11 cellular contexts compared by ENCODE assay signal in genomic region chr1:169024800-169025253, GRCh38.
DNase-seq lines count a peak whose midpoint lies in the region; ATAC-seq and TF ChIP-seq lines count a peak whose summit lies in the region.
"Had no signal": no experiment of that assay in that cellular context is flagged by ENCODE, and none has a peak within 500 bp of the region (broad histone marks: within the 10 kb centered on the region; RNA-seq: fewer than 3 reads in every experiment).

No MANE protein-coding gene starts in this region.

- no peak overlapping the region for H3K4me3 Mint-ChIP-seq in activated CD8-positive, alpha-beta memory T cell treated with anti-CD3 and anti-CD28 coated beads, Interleukin-2, amount 10 ng/mL, durations not matched to agents 7 days and 5 days
- H3K4me3 Mint-ChIP-seq: activated T-cell treated with anti-CD3 and anti-CD28 coated beads, Interleukin-2, amount 50 U/mL, for 72 hours had no signal

- no peaks in the 10 kb centered on the region for H3K4me1 ChIP-seq in lower lobe of right lung

- TF ChIP-seq CTCF in GM13976 (IDR thresholded peaks at IDR 0.05; ENCODE audit: borderline replicate concordance, control extremely low read depth, extremely low read depth, insufficient read depth, missing control alignments) (no peak), lower lobe of right lung (IDR thresholded peaks at IDR 0.05) (no peak)

- peak; percentile 92 for ATAC-seq in GM19468 (IDR thresholded peaks at IDR 0.05; ENCODE audit: extremely low read depth, unreplicated experiment)
- ATAC-seq in HG03025 (IDR thresholded peaks at IDR 0.05; ENCODE audit: low FRiP score, unreplicated experiment): peak; percentile 93
- no peak for ATAC-seq in activated CD8-positive, alpha-beta memory T cell treated with anti-CD3 and anti-CD28 coated beads, Interleukin-2, amount 10 ng/mL, durations not matched to agents 7 days and 5 days
- ATAC-seq in lower lobe of right lung: no peak
- ATAC-seq: activated T-cell treated with anti-CD3 and anti-CD28 coated beads, Interleukin-2, amount 50 U/mL, for 72 hours had no signal

- H3K9me3 Mint-ChIP-seq in activated CD8-positive, alpha-beta memory T cell treated with anti-CD3 and anti-CD28 coated beads, Interleukin-2, amount 10 ng/mL, durations not matched to agents 7 days and 5 days (ENCODE audit: low read depth): no peaks in the 10 kb centered on the region
- H3K9me3 Mint-ChIP-seq: activated T-cell treated with anti-CD3 and anti-CD28 coated beads, Interleukin-2, amount 50 U/mL, for 72 hours had no signal

- H3K4me3 ChIP-seq in lower lobe of right lung: no peak overlapping the region

- CTCF ChIA-PET in activated CD8-positive, alpha-beta memory T cell treated with anti-CD3 and anti-CD28 coated beads, Interleukin-2, amount 10 ng/mL, durations not matched to agents 7 days and 5 days (lab: Charles Lee): no interaction called here

- H3K36me3 ChIP-seq in lower lobe of right lung: no peaks in the 10 kb centered on the region

- no peak overlapping the region for H3K27ac ChIP-seq in lower lobe of right lung

- peaks cover 4% of the 10 kb centered on the region for H3K36me3 Mint-ChIP-seq in activated CD8-positive, alpha-beta memory T cell treated with anti-CD3 and anti-CD28 coated beads, Interleukin-2, amount 10 ng/mL, durations not matched to agents 7 days and 5 days

- in situ Hi-C loops in GM13976 (cut with MboI; ENCODE audit: low sequenced_read_pairs, unreplicated experiment): no loop called here

- H3K4me1 Mint-ChIP-seq in activated CD8-positive, alpha-beta memory T cell treated with anti-CD3 and anti-CD28 coated beads, Interleukin-2, amount 10 ng/mL, durations not matched to agents 7 days and 5 days: no peaks in the 10 kb centered on the region

- no peaks in the 10 kb centered on the region for H3K9me3 ChIP-seq in lower lobe of right lung

- H3K27me3 Mint-ChIP-seq in activated CD8-positive, alpha-beta memory T cell treated with anti-CD3 and anti-CD28 coated beads, Interleukin-2, amount 10 ng/mL, durations not matched to agents 7 days and 5 days: peaks cover 20% of the 10 kb centered on the region

- intact Hi-C loops in lower lobe of right lung (cut with DNase I): no loop called here

- no peak overlapping the region for H3K27ac Mint-ChIP-seq in activated CD8-positive, alpha-beta memory T cell treated with anti-CD3 and anti-CD28 coated beads, Interleukin-2, amount 10 ng/mL, durations not matched to agents 7 days and 5 days
- H3K27ac Mint-ChIP-seq: activated T-cell treated with anti-CD3 and anti-CD28 coated beads, Interleukin-2, amount 50 U/mL, for 72 hours had no signal

- DNase-seq in GM13976 (ENCODE audit: low spot score): peak; percentile 65
- DNase-seq in OCI-M1 (lab: John Stamatoyannopoulos, UW): peak; percentile 39
- DNase-seq in SKM-1 treated with dmso at 0.1 percent for 144 hours (lab: John Stamatoyannopoulos, UW; ENCODE audit: unreplicated experiment): no peak
- DNase-seq in activated CD8-positive, alpha-beta memory T cell treated with anti-CD3 and anti-CD28 coated beads, Interleukin-2, amount 10 ng/mL, durations not matched to agents 7 days and 5 days: no peak
- no peak for DNase-seq in lower lobe of right lung
- no peak for DNase-seq in NCI-H748 (lab: John Stamatoyannopoulos, UW; ENCODE audit: unreplicated experiment)
- DNase-seq: activated T-cell treated with anti-CD3 and anti-CD28 coated beads, Interleukin-2, amount 50 U/mL, for 72 hours; central memory CD4-positive, alpha-beta T cell; KG1 had no signal

- no peaks in the 10 kb centered on the region for H3K27me3 ChIP-seq in lower lobe of right lung (ENCODE audit: low read depth)

Comparison
In these comparisons a context has a peak if more than half of its experiments do, and no peak if none do; other contexts are left out.
1. DNase-seq: peak in GM13976 (single experiment) and OCI-M1 (single experiment); none in SKM-1 treated with dmso at 0.1 percent for 144 hours (single experiment), activated CD8-positive, alpha-beta memory T cell treated with anti-CD3 and anti-CD28 coated beads, Interleukin-2, amount 10 ng/mL, durations not matched to agents 7 days and 5 days (single experiment), lower lobe of right lung (single experiment) and NCI-H748 (single experiment).
2. ATAC-seq: peak in GM19468 (single experiment) and HG03025 (single experiment); none in activated CD8-positive, alpha-beta memory T cell treated with anti-CD3 and anti-CD28 coated beads, Interleukin-2, amount 10 ng/mL, durations not matched to agents 7 days and 5 days (single experiment) and lower lobe of right lung (0 of 2).